1 cellular context compared by ENCODE assay signal in genomic region chr17:82494236-82495055, GRCh38.
TF ChIP-seq lines count a peak whose summit lies in the region.

No MANE protein-coding gene starts in this region.

TF ChIP-seq in HepG2, 621 proteins besides CTCF, POLR2A, EP300 and RAD21 (continued from another document and continues in another):
- TF ChIP-seq, protein P1, sequence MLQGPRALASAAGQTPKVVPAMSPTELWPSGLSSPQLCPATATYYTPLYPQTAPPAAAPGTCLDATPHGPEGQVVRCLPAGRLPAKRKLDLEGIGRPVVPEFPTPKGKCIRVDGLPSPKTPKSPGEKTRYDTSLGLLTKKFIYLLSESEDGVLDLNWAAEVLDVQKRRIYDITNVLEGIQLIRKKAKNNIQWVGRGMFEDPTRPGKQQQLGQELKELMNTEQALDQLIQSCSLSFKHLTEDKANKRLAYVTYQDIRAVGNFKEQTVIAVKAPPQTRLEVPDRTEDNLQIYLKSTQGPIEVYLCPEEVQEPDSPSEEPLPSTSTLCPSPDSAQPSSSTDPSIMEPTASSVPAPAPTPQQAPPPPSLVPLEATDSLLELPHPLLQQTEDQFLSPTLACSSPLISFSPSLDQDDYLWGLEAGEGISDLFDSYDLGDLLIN (CRISPR knock-in tag; IDR thresholded peaks at IDR 0.05; ENCODE audit: borderline replicate concordance): 0 out of 2 replicates have a peak, but pooled peaks have one; percentile 75
- TF ChIP-seq, protein P2, sequence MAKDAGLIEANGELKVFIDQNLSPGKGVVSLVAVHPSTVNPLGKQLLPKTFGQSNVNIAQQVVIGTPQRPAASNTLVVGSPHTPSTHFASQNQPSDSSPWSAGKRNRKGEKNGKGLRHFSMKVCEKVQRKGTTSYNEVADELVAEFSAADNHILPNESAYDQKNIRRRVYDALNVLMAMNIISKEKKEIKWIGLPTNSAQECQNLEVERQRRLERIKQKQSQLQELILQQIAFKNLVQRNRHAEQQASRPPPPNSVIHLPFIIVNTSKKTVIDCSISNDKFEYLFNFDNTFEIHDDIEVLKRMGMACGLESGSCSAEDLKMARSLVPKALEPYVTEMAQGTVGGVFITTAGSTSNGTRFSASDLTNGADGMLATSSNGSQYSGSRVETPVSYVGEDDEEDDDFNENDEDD (CRISPR knock-in tag; IDR thresholded peaks at IDR 0.05; ENCODE audit: borderline replicate concordance): no peak; the same call in 1 of the 2 replicates
- TF ChIP-seq YY1 (IDR thresholded peaks at IDR 0.05; ENCODE audit: insufficient read depth, insufficient replicate concordance, low read depth, low read length) (peak; percentile 65), ZNF496 (CRISPR knock-in tag; IDR thresholded peaks at IDR 0.05; ENCODE audit: insufficient replicate concordance) (no peak), ZNF747 (CRISPR knock-in tag; IDR thresholded peaks at IDR 0.05; ENCODE audit: borderline replicate concordance) (peak; percentile 99), ZNF841 (CRISPR knock-in tag; IDR thresholded peaks at IDR 0.05; ENCODE audit: borderline replicate concordance) (no peak), RFX3 (CRISPR knock-in tag; IDR thresholded peaks at IDR 0.05) (no peak), REST (IDR thresholded peaks at IDR 0.05; ENCODE audit: borderline replicate concordance in 1 of 2, low read depth in 1 of 2, low read length in 2 of 2) (no peak), PTBP1 (IDR thresholded peaks at IDR 0.05; ENCODE audit: low read depth, low read length, poor library complexity, severe bottlenecking) (no peak), ZNF646 (CRISPR knock-in tag; IDR thresholded peaks at IDR 0.05) (peak; percentile 26; the same call in 1 of the 2 replicates), TEAD2 (CRISPR knock-in tag; IDR thresholded peaks at IDR 0.05) (no peak), ZFP82 (CRISPR knock-in tag; IDR thresholded peaks at IDR 0.05; ENCODE audit: borderline replicate concordance) (peak; percentile 54; the same call in 1 of the 2 replicates), ZNF619 (CRISPR knock-in tag; IDR thresholded peaks at IDR 0.05) (peak; percentile 97), RELA (CRISPR knock-in tag; IDR thresholded peaks at IDR 0.05) (peak; percentile 54; the same call in 1 of the 2 replicates), HOXA3 (CRISPR knock-in tag; IDR thresholded peaks at IDR 0.05) (peak; percentile 91), THAP9 (CRISPR knock-in tag; IDR thresholded peaks at IDR 0.05; ENCODE audit: borderline replicate concordance) (peak; percentile 69; the same call in 1 of the 2 replicates), IKZF1 (IDR thresholded peaks at IDR 0.05) (no peak), GZF1 (CRISPR knock-in tag; IDR thresholded peaks at IDR 0.05) (no peak), ZNF263 (CRISPR knock-in tag; IDR thresholded peaks at IDR 0.05) (no peak), ZKSCAN8 (CRISPR knock-in tag; IDR thresholded peaks at IDR 0.05; ENCODE audit: borderline replicate concordance) (peak; percentile 72), SOX13 (IDR thresholded peaks at IDR 0.05) (no peak), SOX13 (CRISPR knock-in tag; conservative IDR thresholded peaks at IDR 0.05 in 1 of 2, IDR thresholded peaks at IDR 0.05 in 1 of 2) (peak in 1 of 2 experiments; percentile 44; a peak in 1 of 4 replicates), FOXO1 (CRISPR knock-in tag; IDR thresholded peaks at IDR 0.05) (peak; percentile 40), ZNF180 (CRISPR knock-in tag; IDR thresholded peaks at IDR 0.05; ENCODE audit: borderline replicate concordance, low read depth) (no peak), ZNF20 (CRISPR knock-in tag; IDR thresholded peaks at IDR 0.05) (no peak), ZNF563 (CRISPR knock-in tag; IDR thresholded peaks at IDR 0.05) (peak; percentile 87; the same call in 1 of the 2 replicates), EHMT2 (IDR thresholded peaks at IDR 0.05; ENCODE audit: borderline replicate concordance, low read depth, low read length) (no peak), ZNF225 (CRISPR knock-in tag; IDR thresholded peaks at IDR 0.05) (peak; percentile 68; the same call in 1 of the 2 replicates), ZNF562 (CRISPR knock-in tag; IDR thresholded peaks at IDR 0.05; ENCODE audit: borderline replicate concordance) (no peak), SATB2 (CRISPR knock-in tag; IDR thresholded peaks at IDR 0.05) (no peak), MBD4 (IDR thresholded peaks at IDR 0.05; ENCODE audit: borderline replicate concordance, low read length) (no peak), PITX1 (CRISPR knock-in tag; IDR thresholded peaks at IDR 0.05) (peak; percentile 87), ZNF782 (CRISPR knock-in tag; IDR thresholded peaks at IDR 0.05; ENCODE audit: borderline replicate concordance) (peak; percentile 47; the same call in 1 of the 2 replicates), ZNF775 (CRISPR knock-in tag; IDR thresholded peaks at IDR 0.05; ENCODE audit: borderline replicate concordance) (no peak; the same call in 1 of the 2 replicates), ZNF224 (CRISPR knock-in tag; IDR thresholded peaks at IDR 0.05) (peak; percentile 99), ETV6 (CRISPR knock-in tag; conservative IDR thresholded peaks at IDR 0.05) (no peak; the same call in 1 of the 2 replicates), GATAD2A (CRISPR knock-in tag; IDR thresholded peaks at IDR 0.05) (peak; percentile 96), MATR3 (CRISPR knock-in tag; IDR thresholded peaks at IDR 0.05) (no peak), ZNF335 (CRISPR knock-in tag; IDR thresholded peaks at IDR 0.05) (peak; percentile 75; the same call in 1 of the 2 replicates)
- TF ChIP-seq, protein P3, sequence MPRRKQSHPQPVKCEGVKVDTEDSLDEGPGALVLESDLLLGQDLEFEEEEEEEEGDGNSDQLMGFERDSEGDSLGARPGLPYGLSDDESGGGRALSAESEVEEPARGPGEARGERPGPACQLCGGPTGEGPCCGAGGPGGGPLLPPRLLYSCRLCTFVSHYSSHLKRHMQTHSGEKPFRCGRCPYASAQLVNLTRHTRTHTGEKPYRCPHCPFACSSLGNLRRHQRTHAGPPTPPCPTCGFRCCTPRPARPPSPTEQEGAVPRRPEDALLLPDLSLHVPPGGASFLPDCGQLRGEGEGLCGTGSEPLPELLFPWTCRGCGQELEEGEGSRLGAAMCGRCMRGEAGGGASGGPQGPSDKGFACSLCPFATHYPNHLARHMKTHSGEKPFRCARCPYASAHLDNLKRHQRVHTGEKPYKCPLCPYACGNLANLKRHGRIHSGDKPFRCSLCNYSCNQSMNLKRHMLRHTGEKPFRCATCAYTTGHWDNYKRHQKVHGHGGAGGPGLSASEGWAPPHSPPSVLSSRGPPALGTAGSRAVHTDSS (CRISPR knock-in tag; conservative IDR thresholded peaks at IDR 0.05): 0 out of 2 replicates have a peak, but pooled peaks have one; percentile 31
- TF ChIP-seq, protein P4, sequence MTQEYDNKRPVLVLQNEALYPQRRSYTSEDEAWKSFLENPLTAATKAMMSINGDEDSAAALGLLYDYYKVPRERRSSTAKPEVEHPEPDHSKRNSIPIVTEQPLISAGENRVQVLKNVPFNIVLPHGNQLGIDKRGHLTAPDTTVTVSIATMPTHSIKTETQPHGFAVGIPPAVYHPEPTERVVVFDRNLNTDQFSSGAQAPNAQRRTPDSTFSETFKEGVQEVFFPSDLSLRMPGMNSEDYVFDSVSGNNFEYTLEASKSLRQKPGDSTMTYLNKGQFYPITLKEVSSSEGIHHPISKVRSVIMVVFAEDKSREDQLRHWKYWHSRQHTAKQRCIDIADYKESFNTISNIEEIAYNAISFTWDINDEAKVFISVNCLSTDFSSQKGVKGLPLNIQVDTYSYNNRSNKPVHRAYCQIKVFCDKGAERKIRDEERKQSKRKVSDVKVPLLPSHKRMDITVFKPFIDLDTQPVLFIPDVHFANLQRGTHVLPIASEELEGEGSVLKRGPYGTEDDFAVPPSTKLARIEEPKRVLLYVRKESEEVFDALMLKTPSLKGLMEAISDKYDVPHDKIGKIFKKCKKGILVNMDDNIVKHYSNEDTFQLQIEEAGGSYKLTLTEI (CRISPR knock-in tag; conservative IDR thresholded peaks at IDR 0.05): no peak
- TF ChIP-seq, protein P5, sequence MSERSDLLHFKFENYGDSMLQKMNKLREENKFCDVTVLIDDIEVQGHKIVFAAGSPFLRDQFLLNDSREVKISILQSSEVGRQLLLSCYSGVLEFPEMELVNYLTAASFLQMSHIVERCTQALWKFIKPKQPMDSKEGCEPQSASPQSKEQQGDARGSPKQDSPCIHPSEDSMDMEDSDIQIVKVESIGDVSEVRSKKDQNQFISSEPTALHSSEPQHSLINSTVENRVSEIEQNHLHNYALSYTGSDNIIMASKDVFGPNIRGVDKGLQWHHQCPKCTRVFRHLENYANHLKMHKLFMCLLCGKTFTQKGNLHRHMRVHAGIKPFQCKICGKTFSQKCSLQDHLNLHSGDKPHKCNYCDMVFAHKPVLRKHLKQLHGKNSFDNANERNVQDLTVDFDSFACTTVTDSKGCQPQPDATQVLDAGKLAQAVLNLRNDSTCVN (CRISPR knock-in tag; IDR thresholded peaks at IDR 0.05; ENCODE audit: borderline replicate concordance): peak; percentile 89
